ENCODE assay signal across 8 cellular contexts in genomic region chr2:24920813-24921441, GRCh38. TPM values are rescaled to one million over a fixed set of nuclear protein-coding genes. Genes with fewer than 3 reads are reported as not detected.
A peak's percentile ranks its signal among the peaks of the same experiment; 100 is the strongest.
DNase-seq lines count a peak whose midpoint lies in the region; ATAC-seq, FAIRE-seq and TF ChIP-seq lines count a peak whose summit lies in the region.

No MANE protein-coding gene starts in this region.

- ATAC-seq in heart left ventricle (no peak), Right ventricle myocardium inferior (no peak), K562 (peak; percentile 69), HG02610 (IDR thresholded peaks at IDR 0.05; ENCODE audit: unreplicated experiment) (no peak)

- no peaks in the 10 kb centered on the region for H3K9me3 ChIP-seq in heart left ventricle
- H3K9me3 ChIP-seq in K562 (replicated peaks; ENCODE audit: control insufficient read depth, insufficient read depth, low read depth, low read length): no peaks in the 10 kb centered on the region

- TF ChIP-seq EP300 in K562 (IDR thresholded peaks at IDR 0.05; ENCODE audit: low read length): no peak

- no peaks in the 10 kb centered on the region for H3K27me3 ChIP-seq in heart left ventricle
- no peaks in the 10 kb centered on the region for H3K27me3 ChIP-seq in K562 (ENCODE audit: control insufficient read depth in 2 of 2, insufficient read depth in 2 of 2, low read length in 2 of 2)

- H2AFZ ChIP-seq in K562 (ENCODE audit: low read depth, low read length): peak overlapping the region; percentile 77

- H3K27ac ChIP-seq in heart left ventricle (peak overlapping the region in 7 of 12 donors; percentile 19 to 76 (median 39)), K562 (ENCODE audit: extremely low read depth, low read depth, low read length) (peak overlapping the region; percentile 42)

- peaks cover 12% of the 10 kb centered on the region for H3K9me1 ChIP-seq in K562 (ENCODE audit: control insufficient read depth, insufficient read depth, low read length)

- no peak for TF ChIP-seq POLR2A in heart left ventricle (IDR thresholded peaks at IDR 0.05)
- no peak for TF ChIP-seq POLR2A in K562 (conservative IDR thresholded peaks at IDR 0.05)

- peak in 1 of 12 donors; percentile 12 for TF ChIP-seq CTCF in heart left ventricle (IDR thresholded peaks at IDR 0.05)
- TF ChIP-seq CTCF in K562 (IDR thresholded peaks at IDR 0.05 in 2 of 3, conservative IDR thresholded peaks at IDR 0.05 in 1 of 3; ENCODE audit: insufficient read depth in 2 of 3, low read depth in 1 of 3, low read length in 3 of 3): peak; percentile 51 to 72 (median 60); a peak in 5 of 6 replicates

- H3K4me1 ChIP-seq in heart left ventricle (peaks cover 0 to 28% (median 5%) of the 10 kb centered on the region in 12 donors), K562 (replicated peaks in 1 of 2; ENCODE audit: control insufficient read depth in 2 of 2, insufficient read depth in 2 of 2, low read length in 2 of 2) (peaks cover 34 to 51% of the 10 kb centered on the region in 2 experiments; a peak in 4 of 5 replicates)

- TSS peak; percentile 87 for BruUV-seq in K562 (replicated peaks; lab: Mats Ljungman, UMichigan)

- FAIRE-seq in K562 (lab: Jason Lieb, UNC): peak; percentile 81

- peak overlapping the region; percentile 36 to 88 (median 64) for H3K4me3 ChIP-seq in heart left ventricle
- peak overlapping the region; percentile 68 for H3K4me3 ChIP-seq in K562

- 36 to 44% (median 42%) methylated on average over 12 to 13 of the region's 13 CpGs for WGBS in heart left ventricle, 4 donors
- WGBS in K562 (ENCODE audit: insufficient coverage, low coverage, missing lambda C conversion rate): under 1% methylated on average over 13 of the region's 13 CpGs

- H4K20me1 ChIP-seq in K562 (replicated peaks; ENCODE audit: control insufficient read depth, insufficient read depth, low read length): peaks cover 14% of the 10 kb centered on the region

- intact Hi-C loops in heart left ventricle (cut with DNase I): loop anchor here in 2 of 10 donors (2.0 to 10.0 kb wide), 3 partner anchors 64 to 506 kb away; no protein-coding TSS in a partner anchor
- intact Hi-C loops in Right ventricle myocardium inferior (cut with DNase I): no loop called here
- intact Hi-C loops in K562 (cut with micrococcal nuclease): loop anchor here (2.0 to 5.0 kb wide), 2 partner anchors 51 to 66 kb away; partner anchors contain the start of gene DNAJC27

- H3K36me3 ChIP-seq in heart left ventricle (no peaks in the 10 kb centered on the region), K562 (ENCODE audit: control insufficient read depth, insufficient read depth, low read length) (peaks cover 27% of the 10 kb centered on the region; the same call in 2 of the 3 replicates)

- POLR2A ChIA-PET in K562 (lab: Yijun Ruan, JAX): interaction anchor here (1.0 to 1.1 kb wide), 3 partner anchors 24 to 140 kb away, joined by 3 to 4 read pairs (median 3); no protein-coding TSS in a partner anchor

- 0 out of 4 replicates have a peak, but pooled peaks of 1 of the 2 experiments have one; percentile 13 for TF ChIP-seq RAD21 in K562 (CRISPR knock-in tag; conservative IDR thresholded peaks at IDR 0.05 in 1 of 2, IDR thresholded peaks at IDR 0.05 in 1 of 2)

- peak overlapping the region; percentile 39 to 92 for H3K9ac ChIP-seq in K562 (ENCODE audit: insufficient read depth in 1 of 2, low read depth in 2 of 2, low read length in 2 of 2)

- H3K79me2 ChIP-seq in K562 (ENCODE audit: control insufficient read depth, insufficient read depth, low read length): peaks cover 31% of the 10 kb centered on the region

- H3K4me2 ChIP-seq in K562 (ENCODE audit: insufficient read depth, low read length): peak overlapping the region; percentile 84

- no peak for DNase-seq in heart left ventricle
- DNase-seq in Right ventricle myocardium inferior (ENCODE audit: missing footprints): no peak
- peak; percentile 7 for DNase-seq in NCI-H510A (lab: John Stamatoyannopoulos, UW)
- DNase-seq in K562 (ENCODE audit: extremely low read depth in 1 of 4, low spot score in 3 of 4): peak in 3 of 4 experiments; percentile 44 to 58 (median 44)
- peak; percentile 28 for DNase-seq in mesenteric fat pad (ENCODE audit: low spot score)
- no peak for DNase-seq in superior temporal gyrus (ENCODE audit: extremely low spot score)
- DNase-seq in GDM1 (lab: John Stamatoyannopoulos, UW): no peak

- in situ Hi-C loops in K562 (cut with MboI): no loop called here

- CTCF ChIA-PET in K562 (lab: Yijun Ruan, JAX; ENCODE audit: low intra/inter-chr PET ratio): no interaction called here

TF ChIP-seq in K562, 482 proteins besides CTCF, POLR2A, EP300 and RAD21 (continues in another document):
- TF ChIP-seq CEBPB (tag; IDR thresholded peaks at IDR 0.05) (no peak), NFE2 (IDR thresholded peaks at IDR 0.05; ENCODE audit: low read depth) (no peak), ZFP30 (CRISPR knock-in tag; IDR thresholded peaks at IDR 0.05; ENCODE audit: borderline replicate concordance) (no peak), EP400 (IDR thresholded peaks at IDR 0.05) (no peak), HES1 (IDR thresholded peaks at IDR 0.05; ENCODE audit: low read depth) (peak; percentile 15; the same call in 1 of the 2 replicates), MYC (IDR thresholded peaks at IDR 0.05; ENCODE audit: low read depth, low read length) (0 out of 2 replicates have a peak, but pooled peaks have one; percentile 4), MYC (CRISPR knock-in tag; IDR thresholded peaks at IDR 0.05; ENCODE audit: borderline replicate concordance, low read depth) (no peak), TAF7 (tag; IDR thresholded peaks at IDR 0.05) (no peak), SREBF2 (CRISPR knock-in tag; IDR thresholded peaks at IDR 0.05) (no peak)

RNA-seq across cellular contexts. Expression of gene ADCY3, which starts 0.9 kb away (rescaled TPM):
- total RNA-seq in heart left ventricle (10 to 100 TPM in 7 of 9 donors, 1 to 10 TPM in 2; 9.3 to 36.0 (median 17.5) TPM), Right ventricle myocardium inferior (26.7 TPM), K562 (2014; rRNA removed) (21.8 and 34.0 TPM in 2 replicates), K562 (2014; rRNA removed; fragmentation: Illumina TruSeq; extraction: Trizol) (23.8 and 26.3 TPM in 2 replicates), K562 (2015; rRNA removed; fragmentation: Illumina TruSeq; extraction: Trizol) (20.2 and 21.5 TPM in 2 replicates), K562 (2021) (51.5 and 54.8 TPM in 2 replicates), mesenteric fat pad (216 TPM)
- polyA plus RNA-seq in heart left ventricle (10 to 100 TPM; 10.9 to 14.4 TPM), K562 (2011; rRNA removed) (36.6 and 39.0 TPM in 2 replicates), K562 (2014; fragmentation: Illumina TruSeq; extraction: Trizol) (42.6 and 45.5 TPM in 2 replicates), K562 (2014; fragmentation: Nextera tagmentation; extraction: Ambion mirVana) (1 to 10 TPM; 1.5 to 2.6 TPM), K562 (2014; rRNA removed) (40.9 and 47.0 TPM in 2 replicates)
- 110 and 220 TPM in 2 replicates for total RNA-seq in K562 (2011; cell fraction: chromatin; rRNA removed; ENCODE audit: low replicate concordance)
- total RNA-seq in K562 (2011; cell fraction: nucleolus; rRNA removed): 147 and 161 TPM in 2 replicates
- total RNA-seq in K562 (2011; cell fraction: nucleoplasm; rRNA removed): 106 and 109 TPM in 2 replicates
- 34.9 and 56.0 TPM in 2 replicates for polyA plus RNA-seq in K562 (2011; cell fraction: cytosol; rRNA removed)
- polyA plus RNA-seq in K562 (2011; cell fraction: nucleus; rRNA removed): 171 and 243 TPM in 2 replicates
- 27.9 and 41.6 TPM in 2 replicates for polyA plus RNA-seq in K562 (2012)
- 47.4 and 65.5 TPM in 2 replicates for polyA minus RNA-seq in K562 (2011; rRNA and poly(A)+ RNA removed)
- polyA minus RNA-seq in K562 (2011; cell fraction: cytosol; rRNA and poly(A)+ RNA removed): 22.6 and 27.7 TPM in 2 replicates
- 45.9 and 47.4 TPM in 2 replicates for polyA minus RNA-seq in K562 (2011; cell fraction: nucleus; rRNA and poly(A)+ RNA removed)

RNA-seq across cellular contexts. Expression of gene DNAJC27, which starts 50.8 kb away (rescaled TPM):
- total RNA-seq in heart left ventricle: 10 to 100 TPM in 2 of 9 donors, 1 to 10 TPM in 7; 5.1 to 13.6 (median 9.1) TPM
- 1 to 10 TPM; 4.3 to 5.0 TPM for polyA plus RNA-seq in heart left ventricle
- 9.8 TPM for total RNA-seq in Right ventricle myocardium inferior
- 4.1 and 14.7 TPM in 2 replicates for total RNA-seq in K562 (2011; cell fraction: chromatin; rRNA removed; ENCODE audit: low replicate concordance)
- 4.2 and 4.5 TPM in 2 replicates for total RNA-seq in K562 (2011; cell fraction: nucleolus; rRNA removed)
- 8.4 and 12.7 TPM in 2 replicates for total RNA-seq in K562 (2011; cell fraction: nucleoplasm; rRNA removed)
- total RNA-seq in K562 (2014; rRNA removed): 1.6 and 3.0 TPM in 2 replicates
- total RNA-seq in K562 (2014; rRNA removed; fragmentation: Illumina TruSeq; extraction: Trizol): 3.2 TPM in 2 replicates
- total RNA-seq in K562 (2015; rRNA removed; fragmentation: Illumina TruSeq; extraction: Trizol): 2.8 and 4.0 TPM in 2 replicates
- 2.4 and 2.8 TPM in 2 replicates for total RNA-seq in K562 (2021)
- polyA plus RNA-seq in K562 (2011; rRNA removed): 3.8 and 4.3 TPM in 2 replicates
- 0.60 and 2.4 TPM in 2 replicates for polyA plus RNA-seq in K562 (2011; cell fraction: cytosol; rRNA removed)
- 6.5 and 7.5 TPM in 2 replicates for polyA plus RNA-seq in K562 (2011; cell fraction: nucleus; rRNA removed)
- polyA plus RNA-seq in K562 (2012): 1.3 and 1.8 TPM in 2 replicates
- 2.3 and 3.0 TPM in 2 replicates for polyA plus RNA-seq in K562 (2014; fragmentation: Illumina TruSeq; extraction: Trizol)
- polyA plus RNA-seq in K562 (2014; fragmentation: Nextera tagmentation; extraction: Ambion mirVana): 1 to 10 TPM in 1 of 2 experiments, under 1 TPM in 1; 0.53 to 1.1 TPM
- polyA plus RNA-seq in K562 (2014; rRNA removed): 3.2 and 5.9 TPM in 2 replicates
- 4.4 and 10.4 TPM in 2 replicates for polyA minus RNA-seq in K562 (2011; rRNA and poly(A)+ RNA removed)
- polyA minus RNA-seq in K562 (2011; cell fraction: cytosol; rRNA and poly(A)+ RNA removed): 0.46 and 2.7 TPM in 2 replicates
- 6.6 and 8.4 TPM in 2 replicates for polyA minus RNA-seq in K562 (2011; cell fraction: nucleus; rRNA and poly(A)+ RNA removed)
- 10.5 TPM for total RNA-seq in mesenteric fat pad

Comparison
In these comparisons a context has a peak if more than half of its experiments do, and no peak if none do; other contexts are left out.
1. DNase-seq: peak in NCI-H510A (single experiment), K562 (3 of 4) and mesenteric fat pad (single experiment); none in heart left ventricle (0 of 5), Right ventricle myocardium inferior (single experiment), superior temporal gyrus (single experiment) and GDM1 (single experiment).